35 cellular contexts compared by ENCODE assay signal in the genomic region with DNA sequence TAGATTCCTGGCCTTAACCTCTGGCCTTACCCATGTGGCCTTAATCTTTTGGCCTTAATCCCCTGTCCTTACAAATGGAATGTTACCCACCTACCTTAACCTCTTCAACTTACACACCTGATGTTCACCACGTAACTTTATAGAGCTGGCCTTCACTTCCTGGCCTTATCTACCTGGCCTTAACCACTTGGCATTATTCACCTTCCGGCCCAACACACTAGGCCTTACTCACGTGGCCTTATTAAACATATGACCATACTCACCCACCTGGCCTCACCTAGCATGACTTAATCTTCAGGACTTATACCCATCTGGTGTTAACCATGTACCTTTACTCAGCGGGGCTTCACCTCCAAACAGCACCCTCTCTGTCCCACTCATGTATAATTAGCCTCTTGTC.
"Had no signal": no experiment of that assay in that cellular context is flagged by ENCODE, and none has a peak within 500 bp of the region (broad histone marks: within the 10 kb centered on the region; RNA-seq: fewer than 3 reads in every experiment).

No MANE protein-coding gene starts in this region.

- H3K36me3 ChIP-seq: adrenal gland, cardiac muscle cell had no signal

- FAIRE-seq: astrocyte, bronchial epithelial cell, TTC549 had no signal

- H3K4me1 ChIP-seq: adrenal gland had no signal

- H3K27ac ChIP-seq: adrenal gland, cardiac muscle cell, VCaP had no signal

- H3K4me3 ChIP-seq: adrenal gland, cardiac muscle cell had no signal

- ATAC-seq: activated CD4-positive, alpha-beta T cell treated with anti-CD3 and anti-CD28 coated beads for 36 hours; activated CD4-positive, CD25-positive, alpha-beta regulatory T cell treated with anti-CD3 and anti-CD28 coated beads, Interleukin-2, amount 50 U/mL, for 24 hours; activated CD8-positive, alpha-beta T cell treated with anti-CD3 and anti-CD28 coated beads for 36 hours; activated naive CD4-positive, alpha-beta T cell treated with anti-CD3 and anti-CD28 coated beads, Interleukin-2, amount 50 U/mL, for 72 hours; activated T-cell treated with anti-CD3 and anti-CD28 coated beads, Interleukin-2, amount 50 U/mL, for 4 hours; activated T-cell treated with anti-CD3 and anti-CD28 coated beads, Interleukin-2, amount 50 U/mL, for 72 hours; activated T-helper 17 cell treated with anti-CD3 and anti-CD28 coated beads, Interleukin-2, amount 50 U/mL, for 72 hours; WTC11 had no signal

- DNase-seq: activated CD4-positive, alpha-beta memory T cell treated with anti-CD3 and anti-CD28 coated beads for 36 hours; activated CD4-positive, alpha-beta T cell treated with anti-CD3 and anti-CD28 coated beads for 1 hour; activated CD4-positive, alpha-beta T cell treated with anti-CD3 and anti-CD28 coated beads for 36 hours; activated CD4-positive, alpha-beta T cell treated with anti-CD3 and anti-CD28 coated beads for 48 hours; activated CD4-positive, alpha-beta T cell treated with anti-CD3 and anti-CD28 coated beads, Interleukin-2, amount 10 ng/mL, durations not matched to agents 7 days and 5 days; activated CD4-positive, CD25-positive, alpha-beta regulatory T cell; activated CD8-positive, alpha-beta memory T cell treated with anti-CD3 and anti-CD28 coated beads, Interleukin-2, amount 50 U/mL, for 4 hours; activated CD8-positive, alpha-beta T cell treated with anti-CD3 and anti-CD28 coated beads for 36 hours; activated effector memory CD4-positive, alpha-beta T cell treated with anti-CD3 and anti-CD28 coated beads, Interleukin-2, amount 50 U/mL, for 16 hours; activated gamma-delta T cell treated with Interleukin-2 at 50 U/mL for 16 hours; activated naive CD4-positive, alpha-beta T cell; activated naive CD4-positive, alpha-beta T cell treated with anti-CD3 and anti-CD28 coated beads for 36 hours; activated naive CD4-positive, alpha-beta T cell treated with anti-CD3 and anti-CD28 coated beads, Interleukin-2, amount 50 U/mL, for 16 hours; activated naive CD8-positive, alpha-beta T cell treated with anti-CD3 and anti-CD28 coated beads for 36 hours; activated T-cell treated with anti-CD3 and anti-CD28 coated beads for 4 hours; activated T-cell treated with anti-CD3 and anti-CD28 coated beads, Interleukin-2, amount 50 U/mL, for 1 hour; activated T-cell treated with anti-CD3 and anti-CD28 coated beads, Interleukin-2, amount 50 U/mL, for 4 hours; activated T-cell treated with anti-CD3 and anti-CD28 coated beads, Interleukin-2, amount 50 U/mL, for 72 hours; adrenal gland; amniotic stem cell; aorta; central memory CD4-positive, alpha-beta T cell; SW 1271; T-helper 1 cell; T-helper 2 cell; T-helper 9 cell had no signal

- H3K9me3 ChIP-seq: adrenal gland had no signal

- H3K27me3 ChIP-seq: adrenal gland, cardiac muscle cell had no signal
